2 cellular contexts compared by ENCODE assay signal in the genomic region with DNA sequence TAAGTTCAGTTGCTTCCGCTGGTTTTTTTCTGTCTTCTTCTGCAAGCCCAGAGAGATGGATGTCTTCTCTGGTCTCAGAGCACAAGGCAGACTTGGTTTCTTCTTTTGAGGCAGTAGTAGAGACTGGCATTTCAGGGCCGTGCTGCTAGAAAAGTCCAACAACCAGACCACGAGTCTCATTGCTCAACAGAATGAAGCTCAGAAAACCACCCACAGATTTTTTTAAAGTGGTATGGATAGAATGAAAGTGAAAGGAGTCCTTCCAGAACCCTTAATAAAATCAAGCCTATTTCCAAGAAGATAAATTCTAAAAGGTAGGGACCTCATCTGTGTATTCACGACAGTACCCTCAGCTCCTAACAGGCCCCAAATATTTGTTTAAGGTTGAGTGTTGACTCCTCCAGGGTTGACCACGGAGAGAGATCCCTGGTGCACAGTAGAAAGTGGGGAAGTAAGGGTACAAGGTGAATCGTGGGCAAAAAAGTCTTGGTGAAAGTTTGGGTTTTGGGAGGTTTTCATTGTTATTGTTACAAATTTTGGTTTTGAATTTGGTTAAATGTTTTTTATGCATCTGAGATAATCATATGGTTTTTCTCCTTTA.
TF ChIP-seq lines count a peak whose summit lies in the region.

No MANE protein-coding gene starts in this region.

TF ChIP-seq in IMR-90, 13 proteins besides CTCF, POLR2A, EP300 and RAD21:
- TF ChIP-seq MAFK (IDR thresholded peaks at IDR 0.05; ENCODE audit: low read depth, low read length) (no peak), CEBPB (IDR thresholded peaks at IDR 0.05; ENCODE audit: low read depth, low read length) (peak; percentile 34; the same call in 1 of the 2 replicates)

TF ChIP-seq in liver, 16 proteins besides CTCF, POLR2A, EP300 and RAD21:
- TF ChIP-seq RXRA (IDR thresholded peaks at IDR 0.05) (peak; percentile 9 to 53), JUND (IDR thresholded peaks at IDR 0.05) (peak in 1 of 2 donors; percentile 52), NR2F2 (IDR thresholded peaks at IDR 0.05) (no peak), EGR1 (IDR thresholded peaks at IDR 0.05; ENCODE audit: low read depth in 2 of 2) (peak in 1 of 2 donors; percentile 50), FOXA2 (IDR thresholded peaks at IDR 0.05) (no peak), TAF1 (conservative IDR thresholded peaks at IDR 0.05) (no peak), FOXA1 (IDR thresholded peaks at IDR 0.05) (no peak), SP1 (IDR thresholded peaks at IDR 0.05) (peak; percentile 41), HNF4G (IDR thresholded peaks at IDR 0.05) (no peak), HNF4A (conservative IDR thresholded peaks at IDR 0.05) (peak; percentile 58 to 75), GABPA (IDR thresholded peaks at IDR 0.05 in 1 of 2, conservative IDR thresholded peaks at IDR 0.05 in 1 of 2) (no peak), YY1 (IDR thresholded peaks at IDR 0.05) (peak; percentile 50)
- TF ChIP-seq, protein P1, sequence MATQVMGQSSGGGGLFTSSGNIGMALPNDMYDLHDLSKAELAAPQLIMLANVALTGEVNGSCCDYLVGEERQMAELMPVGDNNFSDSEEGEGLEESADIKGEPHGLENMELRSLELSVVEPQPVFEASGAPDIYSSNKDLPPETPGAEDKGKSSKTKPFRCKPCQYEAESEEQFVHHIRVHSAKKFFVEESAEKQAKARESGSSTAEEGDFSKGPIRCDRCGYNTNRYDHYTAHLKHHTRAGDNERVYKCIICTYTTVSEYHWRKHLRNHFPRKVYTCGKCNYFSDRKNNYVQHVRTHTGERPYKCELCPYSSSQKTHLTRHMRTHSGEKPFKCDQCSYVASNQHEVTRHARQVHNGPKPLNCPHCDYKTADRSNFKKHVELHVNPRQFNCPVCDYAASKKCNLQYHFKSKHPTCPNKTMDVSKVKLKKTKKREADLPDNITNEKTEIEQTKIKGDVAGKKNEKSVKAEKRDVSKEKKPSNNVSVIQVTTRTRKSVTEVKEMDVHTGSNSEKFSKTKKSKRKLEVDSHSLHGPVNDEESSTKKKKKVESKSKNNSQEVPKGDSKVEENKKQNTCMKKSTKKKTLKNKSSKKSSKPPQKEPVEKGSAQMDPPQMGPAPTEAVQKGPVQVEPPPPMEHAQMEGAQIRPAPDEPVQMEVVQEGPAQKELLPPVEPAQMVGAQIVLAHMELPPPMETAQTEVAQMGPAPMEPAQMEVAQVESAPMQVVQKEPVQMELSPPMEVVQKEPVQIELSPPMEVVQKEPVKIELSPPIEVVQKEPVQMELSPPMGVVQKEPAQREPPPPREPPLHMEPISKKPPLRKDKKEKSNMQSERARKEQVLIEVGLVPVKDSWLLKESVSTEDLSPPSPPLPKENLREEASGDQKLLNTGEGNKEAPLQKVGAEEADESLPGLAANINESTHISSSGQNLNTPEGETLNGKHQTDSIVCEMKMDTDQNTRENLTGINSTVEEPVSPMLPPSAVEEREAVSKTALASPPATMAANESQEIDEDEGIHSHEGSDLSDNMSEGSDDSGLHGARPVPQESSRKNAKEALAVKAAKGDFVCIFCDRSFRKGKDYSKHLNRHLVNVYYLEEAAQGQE (IDR thresholded peaks at IDR 0.05) = no peak
- TF ChIP-seq, protein P2, sequence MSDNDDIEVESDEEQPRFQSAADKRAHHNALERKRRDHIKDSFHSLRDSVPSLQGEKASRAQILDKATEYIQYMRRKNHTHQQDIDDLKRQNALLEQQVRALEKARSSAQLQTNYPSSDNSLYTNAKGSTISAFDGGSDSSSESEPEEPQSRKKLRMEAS (IDR thresholded peaks at IDR 0.05) = peak; percentile 82
- TF ChIP-seq, protein P3, sequence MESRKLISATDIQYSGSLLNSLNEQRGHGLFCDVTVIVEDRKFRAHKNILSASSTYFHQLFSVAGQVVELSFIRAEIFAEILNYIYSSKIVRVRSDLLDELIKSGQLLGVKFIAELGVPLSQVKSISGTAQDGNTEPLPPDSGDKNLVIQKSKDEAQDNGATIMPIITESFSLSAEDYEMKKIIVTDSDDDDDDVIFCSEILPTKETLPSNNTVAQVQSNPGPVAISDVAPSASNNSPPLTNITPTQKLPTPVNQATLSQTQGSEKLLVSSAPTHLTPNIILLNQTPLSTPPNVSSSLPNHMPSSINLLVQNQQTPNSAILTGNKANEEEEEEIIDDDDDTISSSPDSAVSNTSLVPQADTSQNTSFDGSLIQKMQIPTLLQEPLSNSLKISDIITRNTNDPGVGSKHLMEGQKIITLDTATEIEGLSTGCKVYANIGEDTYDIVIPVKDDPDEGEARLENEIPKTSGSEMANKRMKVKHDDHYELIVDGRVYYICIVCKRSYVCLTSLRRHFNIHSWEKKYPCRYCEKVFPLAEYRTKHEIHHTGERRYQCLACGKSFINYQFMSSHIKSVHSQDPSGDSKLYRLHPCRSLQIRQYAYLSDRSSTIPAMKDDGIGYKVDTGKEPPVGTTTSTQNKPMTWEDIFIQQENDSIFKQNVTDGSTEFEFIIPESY (IDR thresholded peaks at IDR 0.05) = peak; percentile 47
- TF ChIP-seq, protein P4, sequence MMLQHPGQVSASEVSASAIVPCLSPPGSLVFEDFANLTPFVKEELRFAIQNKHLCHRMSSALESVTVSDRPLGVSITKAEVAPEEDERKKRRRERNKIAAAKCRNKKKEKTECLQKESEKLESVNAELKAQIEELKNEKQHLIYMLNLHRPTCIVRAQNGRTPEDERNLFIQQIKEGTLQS (IDR thresholded peaks at IDR 0.05) = no peak
TF ChIP-seq in liver: peak in this region for 8.
